ENCODE assay signal across 16 cellular contexts in genomic region chr7:76063114-76063513, GRCh38. TPM values are rescaled to one million over a fixed set of nuclear protein-coding genes. Genes with fewer than 3 reads are reported as not detected.
A peak's percentile ranks its signal among the peaks of the same experiment; 100 is the strongest.
DNase-seq lines count a peak whose midpoint lies in the region; ATAC-seq, FAIRE-seq and TF ChIP-seq lines count a peak whose summit lies in the region.
"Had no signal": no experiment of that assay in that cellular context is flagged by ENCODE, and none has a peak within 500 bp of the region (broad histone marks: within the 10 kb centered on the region; RNA-seq: fewer than 3 reads in every experiment).

No MANE protein-coding gene starts in this region.

- no peak for FAIRE-seq in HepG2 (lab: Jason Lieb, UNC)
- FAIRE-seq in K562 (lab: Jason Lieb, UNC), result no peak
- FAIRE-seq in kidney (lab: Jason Lieb, UNC), result no peak
- FAIRE-seq: GM12878, RCC 7860 had no signal

- peaks cover 31% of the 10 kb centered on the region for H3K4me1 ChIP-seq in HepG2 (ENCODE audit: insufficient read depth, low read length)
- peaks cover 0 to 45% (median 23%) of the 10 kb centered on the region in 4 donors for H3K4me1 ChIP-seq in right lobe of liver
- peaks cover 0 to 16% of the 10 kb centered on the region in 2 experiments; a peak in 2 of 5 replicates for H3K4me1 ChIP-seq in K562 (replicated peaks in 1 of 2; ENCODE audit: control insufficient read depth in 2 of 2, insufficient read depth in 2 of 2, low read length in 2 of 2)
- peaks cover 0 to 4% of the 10 kb centered on the region in 2 donors for H3K4me1 ChIP-seq in kidney (ENCODE audit: control insufficient read depth in 1 of 2, insufficient read depth in 1 of 2, low read depth in 1 of 2, low read length in 2 of 2)
- no peaks in the 10 kb centered on the region for H3K4me1 ChIP-seq in smooth muscle cell (ENCODE audit: low read depth)

- DNase-seq in HepG2 (ENCODE audit: low spot score) (no peak), right lobe of liver (no peak), K562 (ENCODE audit: extremely low read depth in 1 of 4, low spot score in 3 of 4) (no peak), kidney (peak; percentile 49), NCI-H1105 (lab: John Stamatoyannopoulos, UW) (no peak), NCI-H2227 treated with DMSO at 0.1 percent for 48 hours (lab: John Stamatoyannopoulos, UW) (no peak), smooth muscle cell (lab: John Stamatoyannopoulos, UW; ENCODE audit: unreplicated experiment) (no peak)
- DNase-seq: CD4-positive, alpha-beta T cell; Kasumi-1; NCI-H1417 treated with DMSO at 0.1 percent for 48 hours; NCI-H446 treated with DMSO at 0.1 percent for 48 hours; NCI-H526 treated with DMSO at 0.1 percent for 48 hours; OCI-M1 had no signal

- H2AFZ ChIP-seq in HepG2 (ENCODE audit: low read length), result no peak overlapping the region
- no peak overlapping the region for H2AFZ ChIP-seq in K562 (ENCODE audit: low read depth, low read length)
- H2AFZ ChIP-seq in smooth muscle cell (ENCODE audit: low read depth), result no peak overlapping the region

- POLR2A ChIA-PET in HepG2 (lab: Yijun Ruan, JAX), result no interaction called here
- POLR2A ChIA-PET in K562 (lab: Yijun Ruan, JAX), result interaction anchor here (0.7 to 1.3 kb wide), 5 partner anchors 8 to 103 kb away, joined by 3 to 6 read pairs (median 3); no protein-coding TSS in a partner anchor

- TF ChIP-seq EP300 in HepG2 (IDR thresholded peaks at IDR 0.05; ENCODE audit: low read depth in 2 of 2, low read length in 2 of 2) (no peak), HepG2 (CRISPR knock-in tag; IDR thresholded peaks at IDR 0.05; ENCODE audit: borderline replicate concordance) (no peak), K562 (IDR thresholded peaks at IDR 0.05; ENCODE audit: low read length) (no peak)

- BruUV-seq in HepG2 (replicated peaks; lab: Mats Ljungman, UMichigan) (no TSS peak), K562 (replicated peaks; lab: Mats Ljungman, UMichigan) (no TSS peak)

- in situ Hi-C loops in HepG2 (cut with HindIII; ENCODE audit: extremely low pct_ligation_motif_present, low pct_unique_long_range_greater_than_20kb) (no loop called here), K562 (cut with MboI) (no loop called here)

- H3K9me1 ChIP-seq in K562 (ENCODE audit: control insufficient read depth, insufficient read depth, low read length), result no peaks in the 10 kb centered on the region

- H3K79me2 ChIP-seq in HepG2 (ENCODE audit: insufficient read depth, low read length), result no peaks in the 10 kb centered on the region
- no peaks in the 10 kb centered on the region for H3K79me2 ChIP-seq in K562 (ENCODE audit: control insufficient read depth, insufficient read depth, low read length)
- no peaks in the 10 kb centered on the region for H3K79me2 ChIP-seq in smooth muscle cell (ENCODE audit: low read depth)

- no peak overlapping the region for H3K9ac ChIP-seq in HepG2 (ENCODE audit: insufficient read depth, low read depth, low read length)
- H3K9ac ChIP-seq in K562 (ENCODE audit: insufficient read depth in 1 of 2, low read depth in 2 of 2, low read length in 2 of 2), result peak overlapping the region in 1 of 2 experiments; percentile 70; a peak in 2 of 4 replicates
- no peak overlapping the region for H3K9ac ChIP-seq in kidney (ENCODE audit: low read length in 2 of 2)
- no peak overlapping the region for H3K9ac ChIP-seq in smooth muscle cell (ENCODE audit: low read depth)
- H3K9ac ChIP-seq: BLaER1 had no signal

- no peaks in the 10 kb centered on the region for H3K9me3 ChIP-seq in HepG2 (ENCODE audit: low read length)
- H3K9me3 ChIP-seq in right lobe of liver, result no peaks in the 10 kb centered on the region
- no peaks in the 10 kb centered on the region for H3K9me3 ChIP-seq in K562 (replicated peaks; ENCODE audit: control insufficient read depth, insufficient read depth, low read depth, low read length)
- no peaks in the 10 kb centered on the region for H3K9me3 ChIP-seq in kidney (ENCODE audit: control insufficient read depth in 1 of 2, low read length in 2 of 2)
- H3K9me3 ChIP-seq in smooth muscle cell (replicated peaks; ENCODE audit: low read depth), result no peaks in the 10 kb centered on the region
- H3K9me3 ChIP-seq: BLaER1 had no signal

- H3K27me3 ChIP-seq in HepG2 (ENCODE audit: control insufficient read depth in 1 of 2, insufficient read depth in 2 of 2, low read length in 2 of 2) (no peaks in the 10 kb centered on the region), right lobe of liver (no peaks in the 10 kb centered on the region), K562 (ENCODE audit: control insufficient read depth in 2 of 2, insufficient read depth in 2 of 2, low read length in 2 of 2) (no peaks in the 10 kb centered on the region), smooth muscle cell (ENCODE audit: low read depth) (no peaks in the 10 kb centered on the region)
- H3K27me3 ChIP-seq: BLaER1 had no signal

- H3K4me3 ChIP-seq in HepG2 (replicated peaks in 1 of 3; ENCODE audit: insufficient read depth in 1 of 3, low read depth in 2 of 3, low read length in 3 of 3) (no peak overlapping the region), right lobe of liver (no peak overlapping the region), K562 (no peak overlapping the region), kidney (ENCODE audit: low read length in 2 of 2) (no peak overlapping the region), smooth muscle cell (no peak overlapping the region)
- H3K4me3 ChIP-seq: BLaER1, GM12878 had no signal

- TF ChIP-seq RAD21 in HepG2 (CRISPR knock-in tag; IDR thresholded peaks at IDR 0.05), result no peak
- no peak for TF ChIP-seq RAD21 in K562 (CRISPR knock-in tag; conservative IDR thresholded peaks at IDR 0.05 in 1 of 2, IDR thresholded peaks at IDR 0.05 in 1 of 2)

- peak in 1 of 2 experiments; percentile 29; a peak in 1 of 4 replicates for TF ChIP-seq POLR2A in HepG2 (IDR thresholded peaks at IDR 0.05; ENCODE audit: insufficient read depth in 1 of 2, low read depth in 2 of 2, low read length in 2 of 2)
- TF ChIP-seq POLR2A in right lobe of liver (IDR thresholded peaks at IDR 0.05), result no peak
- no peak for TF ChIP-seq POLR2A in K562 (conservative IDR thresholded peaks at IDR 0.05)

- ATAC-seq in HepG2 (no peak), right lobe of liver (no peak), K562 (no peak)
- ATAC-seq: GM12878 had no signal

- no peak overlapping the region for H3K4me2 ChIP-seq in HepG2 (ENCODE audit: low read depth, low read length)
- no peak overlapping the region for H3K4me2 ChIP-seq in K562 (ENCODE audit: insufficient read depth, low read length)
- H3K4me2 ChIP-seq in smooth muscle cell, result no peak overlapping the region
- H3K4me2 ChIP-seq: BLaER1 had no signal

- H3K27ac ChIP-seq in HepG2 (ENCODE audit: extremely low read length, insufficient read depth, low read length) (no peak overlapping the region), right lobe of liver (no peak overlapping the region), K562 (ENCODE audit: extremely low read depth, low read depth, low read length) (no peak overlapping the region), kidney (ENCODE audit: low read depth in 2 of 2, low read length in 2 of 2) (no peak overlapping the region), smooth muscle cell (ENCODE audit: low read depth) (no peak overlapping the region)
- H3K27ac ChIP-seq: BLaER1 had no signal

- intact Hi-C loops in HepG2 (cut with micrococcal nuclease; ENCODE audit: unreplicated experiment) (no loop called here), right lobe of liver (cut with DNase I) (no loop called here), K562 (cut with micrococcal nuclease) (no loop called here), kidney (cut with DNase I) (no loop called here)

- H3F3A ChIP-seq in smooth muscle cell (ENCODE audit: low read depth), result peaks cover 6% of the 10 kb centered on the region

- H3K36me3 ChIP-seq in HepG2 (replicated peaks in 1 of 2; ENCODE audit: control insufficient read depth in 1 of 2, insufficient read depth in 2 of 2, low read length in 2 of 2) (peaks cover 48 to 87% of the 10 kb centered on the region in 2 experiments), right lobe of liver (peaks cover 0 to 52% (median 35%) of the 10 kb centered on the region in 4 donors), K562 (ENCODE audit: control insufficient read depth, insufficient read depth, low read length) (peaks cover 90% of the 10 kb centered on the region), kidney (ENCODE audit: control insufficient read depth in 1 of 2, insufficient read depth in 2 of 2, low read length in 2 of 2) (peaks cover 43 to 82% of the 10 kb centered on the region in 2 donors), smooth muscle cell (ENCODE audit: low read depth) (peaks cover 7% of the 10 kb centered on the region)

- WGBS in HepG2 (ENCODE audit: low lambda C conversion rate), result 90% methylated on average over 2 of the region's 10 CpGs
- WGBS in right lobe of liver (ENCODE audit: insufficient coverage, low coverage, low lambda C conversion rate, missing lambda C conversion rate), result 100% methylated on average over 1 of the region's 10 CpGs
- WGBS in K562 (ENCODE audit: insufficient coverage, low coverage, missing lambda C conversion rate), result 96% methylated on average over 9 of the region's 10 CpGs
- 98% methylated on average over 10 of the region's 10 CpGs for WGBS in smooth muscle cell (ENCODE audit: low lambda C conversion rate)

- no peak for TF ChIP-seq CTCF in HepG2 (CRISPR knock-in tag; IDR thresholded peaks at IDR 0.05)
- no peak for TF ChIP-seq CTCF in right lobe of liver (IDR thresholded peaks at IDR 0.05)
- no peak for TF ChIP-seq CTCF in K562 (IDR thresholded peaks at IDR 0.05 in 2 of 3, conservative IDR thresholded peaks at IDR 0.05 in 1 of 3; ENCODE audit: insufficient read depth in 2 of 3, low read depth in 1 of 3, low read length in 3 of 3)
- TF ChIP-seq CTCF in kidney (IDR thresholded peaks at IDR 0.05; ENCODE audit: borderline replicate concordance, extremely low read depth, insufficient read depth), result no peak
- no peak for TF ChIP-seq CTCF in smooth muscle cell (IDR thresholded peaks at IDR 0.05; ENCODE audit: borderline replicate concordance, insufficient read depth, poor library complexity, severe bottlenecking)

- H4K20me1 ChIP-seq in HepG2 (ENCODE audit: insufficient read depth, low read length) (no peaks in the 10 kb centered on the region; the same call in 1 of the 2 replicates), K562 (replicated peaks; ENCODE audit: control insufficient read depth, insufficient read depth, low read length) (peaks cover 24% of the 10 kb centered on the region), smooth muscle cell (ENCODE audit: low read depth) (no peaks in the 10 kb centered on the region)

- CTCF ChIA-PET in HepG2 (lab: Yijun Ruan, JAX; ENCODE audit: low intra/inter-chr PET ratio, low total read pairs) (no interaction called here), K562 (lab: Yijun Ruan, JAX; ENCODE audit: low intra/inter-chr PET ratio) (no interaction called here)

RNA-seq across cellular contexts. Expression of gene MDH2, which starts 15.2 kb away (rescaled TPM):
- 90.3 and 107 TPM in 2 replicates for total RNA-seq in HepG2 (2016; rRNA removed; fragmentation: Illumina TruSeq; extraction: Trizol)
- total RNA-seq in HepG2 (2016; cell fraction: cytosol; rRNA removed; fragmentation: Illumina TruSeq; extraction: Trizol; ENCODE audit: low read depth), result 35.9 and 38.8 TPM in 2 replicates
- 93.0 and 94.6 TPM in 2 replicates for total RNA-seq in HepG2 (2016; cell fraction: insoluble cytoplasmic fraction; rRNA removed; fragmentation: Illumina TruSeq; extraction: Trizol)
- 44.2 and 48.6 TPM in 2 replicates for total RNA-seq in HepG2 (2016; cell fraction: membrane; rRNA removed; fragmentation: Illumina TruSeq; extraction: Trizol)
- 45.4 and 53.0 TPM in 2 replicates for total RNA-seq in HepG2 (2016; cell fraction: nucleus; rRNA removed; fragmentation: Illumina TruSeq; extraction: Trizol)
- 81.4 and 90.1 TPM in 2 replicates for polyA plus RNA-seq in HepG2 (2011; rRNA removed)
- polyA plus RNA-seq in HepG2 (2011; cell fraction: cytosol; rRNA removed), result 48.1 and 61.9 TPM in 2 replicates
- 51.2 and 52.4 TPM in 2 replicates for polyA plus RNA-seq in HepG2 (2011; cell fraction: nucleus; rRNA removed)
- 126 and 145 TPM in 2 replicates for polyA plus RNA-seq in HepG2 (2012)
- 80.9 and 96.5 TPM in 2 replicates for polyA plus RNA-seq in HepG2 (2016; cell fraction: cytosol; fragmentation: Illumina TruSeq; extraction: Trizol; ENCODE audit: low read depth)
- polyA plus RNA-seq in HepG2 (2016; cell fraction: insoluble cytoplasmic fraction; fragmentation: Illumina TruSeq; extraction: Trizol; ENCODE audit: low read depth), result 203 and 256 TPM in 2 replicates
- 77.6 and 81.5 TPM in 2 replicates for polyA plus RNA-seq in HepG2 (2016; cell fraction: membrane; fragmentation: Illumina TruSeq; extraction: Trizol; ENCODE audit: low read depth)
- polyA plus RNA-seq in HepG2 (2016; cell fraction: nucleus; fragmentation: Illumina TruSeq; extraction: Trizol; ENCODE audit: insufficient read depth, low read depth), result 113 and 123 TPM in 2 replicates
- polyA minus RNA-seq in HepG2 (2011; rRNA and poly(A)+ RNA removed; ENCODE audit: low replicate concordance), result 189 and 195 TPM in 2 replicates
- 86.4 and 103 TPM in 2 replicates for polyA minus RNA-seq in HepG2 (2011; cell fraction: cytosol; rRNA and poly(A)+ RNA removed)
- polyA minus RNA-seq in HepG2 (2011; cell fraction: nucleus; rRNA and poly(A)+ RNA removed), result 29.9 and 37.8 TPM in 2 replicates
- total RNA-seq in right lobe of liver, result 100 to 1,000 TPM; 130 to 178 (median 164) TPM
- 150 and 286 TPM in 2 replicates for total RNA-seq in K562 (2011; cell fraction: chromatin; rRNA removed; ENCODE audit: low replicate concordance)
- total RNA-seq in K562 (2011; cell fraction: nucleolus; rRNA removed), result 194 and 214 TPM in 2 replicates
- 176 and 210 TPM in 2 replicates for total RNA-seq in K562 (2011; cell fraction: nucleoplasm; rRNA removed)
- total RNA-seq in K562 (2014; rRNA removed), result 300 and 442 TPM in 2 replicates
- 153 and 164 TPM in 2 replicates for total RNA-seq in K562 (2014; rRNA removed; fragmentation: Illumina TruSeq; extraction: Trizol)
- 216 and 230 TPM in 2 replicates for total RNA-seq in K562 (2015; rRNA removed; fragmentation: Illumina TruSeq; extraction: Trizol)
- total RNA-seq in K562 (2021), result 671 and 701 TPM in 2 replicates
- 106 and 358 TPM in 2 replicates for polyA plus RNA-seq in K562 (2011; rRNA removed)
- 156 and 243 TPM in 2 replicates for polyA plus RNA-seq in K562 (2011; cell fraction: cytosol; rRNA removed)
- 190 and 250 TPM in 2 replicates for polyA plus RNA-seq in K562 (2011; cell fraction: nucleus; rRNA removed)
- polyA plus RNA-seq in K562 (2012), result 435 and 724 TPM in 2 replicates
- 509 and 570 TPM in 2 replicates for polyA plus RNA-seq in K562 (2014; fragmentation: Illumina TruSeq; extraction: Trizol)
- polyA plus RNA-seq in K562 (2014; fragmentation: Nextera tagmentation; extraction: Ambion mirVana), result 100 to 1,000 TPM; 242 to 411 TPM
- 211 and 216 TPM in 2 replicates for polyA plus RNA-seq in K562 (2014; rRNA removed)
- 101 and 153 TPM in 2 replicates for polyA minus RNA-seq in K562 (2011; rRNA and poly(A)+ RNA removed)
- polyA minus RNA-seq in K562 (2011; cell fraction: cytosol; rRNA and poly(A)+ RNA removed), result 389 and 497 TPM in 2 replicates
- 67.3 and 93.9 TPM in 2 replicates for polyA minus RNA-seq in K562 (2011; cell fraction: nucleus; rRNA and poly(A)+ RNA removed)
- total RNA-seq in kidney, result 130 TPM
- polyA plus RNA-seq in kidney (ENCODE audit: insufficient read depth, low read depth, low replicate concordance), result 233 TPM
- 57.0 and 58.1 TPM in 2 replicates for total RNA-seq in smooth muscle cell
- polyA plus RNA-seq in smooth muscle cell, result 216 and 221 TPM in 2 replicates

RNA-seq across cellular contexts. Expression of gene STYXL1, which starts 15.3 kb away (rescaled TPM):
- total RNA-seq in HepG2 (2016; rRNA removed; fragmentation: Illumina TruSeq; extraction: Trizol) (23.9 and 28.0 TPM in 2 replicates), right lobe of liver (10 to 100 TPM; 13.8 to 28.5 (median 21.2) TPM), K562 (2014; rRNA removed) (43.2 and 60.0 TPM in 2 replicates), K562 (2014; rRNA removed; fragmentation: Illumina TruSeq; extraction: Trizol) (57.2 and 59.2 TPM in 2 replicates), K562 (2015; rRNA removed; fragmentation: Illumina TruSeq; extraction: Trizol) (44.8 and 54.9 TPM in 2 replicates), K562 (2021) (44.3 and 50.0 TPM in 2 replicates), kidney (29.9 TPM), smooth muscle cell (72.2 and 84.0 TPM in 2 replicates)
- 13.7 and 16.8 TPM in 2 replicates for total RNA-seq in HepG2 (2016; cell fraction: cytosol; rRNA removed; fragmentation: Illumina TruSeq; extraction: Trizol; ENCODE audit: low read depth)
- 21.2 and 33.5 TPM in 2 replicates for total RNA-seq in HepG2 (2016; cell fraction: insoluble cytoplasmic fraction; rRNA removed; fragmentation: Illumina TruSeq; extraction: Trizol)
- 15.6 and 15.7 TPM in 2 replicates for total RNA-seq in HepG2 (2016; cell fraction: membrane; rRNA removed; fragmentation: Illumina TruSeq; extraction: Trizol)
- 13.0 and 16.7 TPM in 2 replicates for total RNA-seq in HepG2 (2016; cell fraction: nucleus; rRNA removed; fragmentation: Illumina TruSeq; extraction: Trizol)
- polyA plus RNA-seq in HepG2 (2011; rRNA removed) (36.0 and 38.3 TPM in 2 replicates), K562 (2011; rRNA removed) (56.6 and 97.2 TPM in 2 replicates), K562 (2014; fragmentation: Illumina TruSeq; extraction: Trizol) (72.2 and 82.7 TPM in 2 replicates), K562 (2014; fragmentation: Nextera tagmentation; extraction: Ambion mirVana) (10 to 100 TPM; 36.5 to 49.7 TPM), K562 (2014; rRNA removed) (49.9 and 67.4 TPM in 2 replicates), kidney (ENCODE audit: insufficient read depth, low read depth, low replicate concordance) (55.5 TPM), smooth muscle cell (75.6 and 95.7 TPM in 2 replicates)
- polyA plus RNA-seq in HepG2 (2011; cell fraction: cytosol; rRNA removed), result 47.3 and 50.3 TPM in 2 replicates
- polyA plus RNA-seq in HepG2 (2011; cell fraction: nucleus; rRNA removed), result 19.1 and 23.0 TPM in 2 replicates
- 20.3 and 22.3 TPM in 2 replicates for polyA plus RNA-seq in HepG2 (2012)
- 17.6 and 20.9 TPM in 2 replicates for polyA plus RNA-seq in HepG2 (2016; cell fraction: cytosol; fragmentation: Illumina TruSeq; extraction: Trizol; ENCODE audit: low read depth)
- polyA plus RNA-seq in HepG2 (2016; cell fraction: insoluble cytoplasmic fraction; fragmentation: Illumina TruSeq; extraction: Trizol; ENCODE audit: low read depth), result 42.1 and 47.6 TPM in 2 replicates
- polyA plus RNA-seq in HepG2 (2016; cell fraction: membrane; fragmentation: Illumina TruSeq; extraction: Trizol; ENCODE audit: low read depth), result 19.0 and 20.3 TPM in 2 replicates
- 26.3 and 27.9 TPM in 2 replicates for polyA plus RNA-seq in HepG2 (2016; cell fraction: nucleus; fragmentation: Illumina TruSeq; extraction: Trizol; ENCODE audit: insufficient read depth, low read depth)
- polyA minus RNA-seq in HepG2 (2011; rRNA and poly(A)+ RNA removed; ENCODE audit: low replicate concordance), result 18.8 and 29.8 TPM in 2 replicates
- polyA minus RNA-seq in HepG2 (2011; cell fraction: cytosol; rRNA and poly(A)+ RNA removed), result 7.5 and 9.2 TPM in 2 replicates
- 8.9 and 10.7 TPM in 2 replicates for polyA minus RNA-seq in HepG2 (2011; cell fraction: nucleus; rRNA and poly(A)+ RNA removed)
- total RNA-seq in K562 (2011; cell fraction: chromatin; rRNA removed; ENCODE audit: low replicate concordance), result 44.2 and 67.1 TPM in 2 replicates
- total RNA-seq in K562 (2011; cell fraction: nucleolus; rRNA removed), result 24.7 and 30.0 TPM in 2 replicates
- total RNA-seq in K562 (2011; cell fraction: nucleoplasm; rRNA removed), result 32.7 and 33.7 TPM in 2 replicates
- polyA plus RNA-seq in K562 (2011; cell fraction: cytosol; rRNA removed), result 86.0 and 101 TPM in 2 replicates
- 42.8 and 52.4 TPM in 2 replicates for polyA plus RNA-seq in K562 (2011; cell fraction: nucleus; rRNA removed)
- 57.5 and 77.9 TPM in 2 replicates for polyA plus RNA-seq in K562 (2012)
- polyA minus RNA-seq in K562 (2011; rRNA and poly(A)+ RNA removed), result 34.7 and 51.8 TPM in 2 replicates
- polyA minus RNA-seq in K562 (2011; cell fraction: cytosol; rRNA and poly(A)+ RNA removed), result 15.0 and 17.0 TPM in 2 replicates
- 10.6 and 12.0 TPM in 2 replicates for polyA minus RNA-seq in K562 (2011; cell fraction: nucleus; rRNA and poly(A)+ RNA removed)

Comparison
In these comparisons a context has a peak if more than half of its experiments do, and no peak if none do; other contexts are left out.
1. Of the 241 proteins assayed by ChIP-seq in both HepG2 and K562: peak only in HepG2: RBM22; only in K562: none; in both: POLR2G and RBFOX2; in neither: 237; mixed calls (peak in some experiments, not most) for 1.